Comparison of ENCODE assay signal across 10 cellular contexts in the genomic region with DNA sequence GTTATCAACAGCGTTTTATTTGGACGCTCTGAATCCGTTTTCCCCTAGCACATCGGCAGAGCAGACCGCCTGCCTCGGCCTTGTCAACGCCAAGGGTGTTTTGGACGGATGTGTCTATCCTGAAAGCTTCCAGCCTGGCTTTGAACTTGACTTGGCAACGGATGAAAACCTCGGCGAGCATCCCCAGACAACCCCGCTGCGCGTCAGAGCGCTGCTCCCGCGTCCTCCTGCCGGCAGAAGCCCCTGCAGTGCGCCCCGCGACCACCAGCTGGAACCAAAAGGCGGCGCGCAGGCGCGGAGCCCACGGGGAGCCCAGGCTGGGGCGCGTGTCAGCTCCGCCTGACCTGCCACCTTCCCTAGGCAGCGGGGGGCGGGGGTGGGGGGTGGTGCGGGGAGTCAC. TPM values are rescaled to one million over a fixed set of nuclear protein-coding genes. Genes with fewer than 3 reads are reported as not detected.
A peak's percentile ranks its signal among the peaks of the same experiment; 100 is the strongest.
DNase-seq lines count a peak whose midpoint lies in the region; ATAC-seq and TF ChIP-seq lines count a peak whose summit lies in the region.
"Had no signal": no experiment of that assay in that cellular context is flagged by ENCODE, and none has a peak within 500 bp of the region (broad histone marks: within the 10 kb centered on the region; RNA-seq: fewer than 3 reads in every experiment).

No MANE protein-coding gene starts in this region.

- DNase-seq in breast epithelium (ENCODE audit: low spot score in 2 of 2) (no peak), MCF 10A (ENCODE audit: unreplicated experiment) (no peak), foreskin melanocyte (peak; percentile 14), vagina (ENCODE audit: extremely low spot score in 2 of 2) (no peak), ureter (ENCODE audit: low spot score) (no peak), mesenteric fat pad (ENCODE audit: low spot score) (no peak), NCI-H748 treated with DMSO at 0.1 percent for 48 hours (lab: John Stamatoyannopoulos, UW) (no peak)
- DNase-seq in naive thymus-derived CD4-positive, alpha-beta T cell: no peak

- H3K27ac ChIP-seq in breast epithelium (no peak overlapping the region), vagina (peak overlapping the region; percentile 55)
- no peak overlapping the region for H3K27ac ChIP-seq in naive thymus-derived CD4-positive, alpha-beta T cell (ENCODE audit: low read depth, low read length)
- H3K27ac ChIP-seq: SJSA1 had no signal

- H3K36me3 ChIP-seq in breast epithelium (no peaks in the 10 kb centered on the region), vagina (no peaks in the 10 kb centered on the region)
- no peaks in the 10 kb centered on the region for H3K36me3 ChIP-seq in naive thymus-derived CD4-positive, alpha-beta T cell (ENCODE audit: control insufficient read depth in 2 of 3, insufficient read depth in 3 of 3, low read length in 3 of 3)
- H3K36me3 ChIP-seq: SJSA1 had no signal

- peak; percentile 29 for ATAC-seq in naive thymus-derived CD4-positive, alpha-beta T cell

- no peaks in the 10 kb centered on the region for H3K9me3 ChIP-seq in breast epithelium
- H3K9me3 ChIP-seq in naive thymus-derived CD4-positive, alpha-beta T cell (ENCODE audit: control insufficient read depth in 2 of 3, low read length in 3 of 3): no peaks in the 10 kb centered on the region
- no peaks in the 10 kb centered on the region for H3K9me3 ChIP-seq in vagina
- H3K9me3 ChIP-seq: SJSA1 had no signal

- H3K9me3 Mint-ChIP-seq in MCF 10A (ENCODE audit: unreplicated experiment): no peaks in the 10 kb centered on the region
- H3K9me3 Mint-ChIP-seq in naive thymus-derived CD4-positive, alpha-beta T cell: peaks cover 0 to 2% (median 0%) of the 10 kb centered on the region in 11 donors
- H3K9me3 Mint-ChIP-seq: natural killer cell treated with Interleukin-12 subunit alpha and Interleukin-12 subunit beta and Interleukin-15 and Interleukin-18, amount 100 ng/mL, for 72 hours had no signal

- POLR2A ChIA-PET in MCF 10A (lab: Yijun Ruan, JAX): interaction anchor here (0.5 to 0.7 kb wide), 2 partner anchors 24 to 26 kb away, joined by 3 read pairs; no protein-coding TSS in a partner anchor
- POLR2A ChIA-PET in naive thymus-derived CD4-positive, alpha-beta T cell (lab: Charles Lee): no interaction called here

- H3K27me3 ChIP-seq in breast epithelium (peaks cover 0 to 5% of the 10 kb centered on the region in 2 donors), vagina (no peaks in the 10 kb centered on the region)
- no peaks in the 10 kb centered on the region for H3K27me3 ChIP-seq in naive thymus-derived CD4-positive, alpha-beta T cell (ENCODE audit: control insufficient read depth in 2 of 2, insufficient read depth in 2 of 2, low read length in 2 of 2)
- H3K27me3 ChIP-seq: SJSA1 had no signal

- no peaks in the 10 kb centered on the region for H3K36me3 Mint-ChIP-seq in MCF 10A (ENCODE audit: insufficient read depth, unreplicated experiment)
- H3K36me3 Mint-ChIP-seq in naive thymus-derived CD4-positive, alpha-beta T cell: peaks cover 0 to 4% (median 3%) of the 10 kb centered on the region in 5 donors
- H3K36me3 Mint-ChIP-seq: natural killer cell treated with Interleukin-12 subunit alpha and Interleukin-12 subunit beta and Interleukin-15 and Interleukin-18, amount 100 ng/mL, for 72 hours had no signal

- CTCF ChIA-PET in MCF 10A (lab: Yijun Ruan, JAX): interaction anchor here (0.9 kb wide), 1 partner anchor 26 kb away, joined by 3 read pairs; no protein-coding TSS in a partner anchor
- CTCF ChIA-PET in naive thymus-derived CD4-positive, alpha-beta T cell (lab: Charles Lee): no interaction called here

- intact Hi-C loops in breast epithelium (cut with DNase I; ENCODE audit: low total_unique reads) (no loop called here), MCF 10A (cut with micrococcal nuclease) (no loop called here), vagina (cut with DNase I) (no loop called here)
- intact Hi-C loops in naive thymus-derived CD4-positive, alpha-beta T cell (cut with micrococcal nuclease): no loop called here

- H3K4me1 ChIP-seq in breast epithelium (no peaks in the 10 kb centered on the region), vagina (peaks cover 17% of the 10 kb centered on the region)
- H3K4me1 ChIP-seq in naive thymus-derived CD4-positive, alpha-beta T cell (ENCODE audit: control insufficient read depth in 2 of 2, insufficient read depth in 2 of 2, low read length in 2 of 2): no peaks in the 10 kb centered on the region
- H3K4me1 ChIP-seq: SJSA1 had no signal

- no peak overlapping the region for H3K27ac Mint-ChIP-seq in MCF 10A (ENCODE audit: low read depth, unreplicated experiment)
- no peak overlapping the region for H3K27ac Mint-ChIP-seq in naive thymus-derived CD4-positive, alpha-beta T cell
- H3K27ac Mint-ChIP-seq: natural killer cell treated with Interleukin-12 subunit alpha and Interleukin-12 subunit beta and Interleukin-15 and Interleukin-18, amount 100 ng/mL, for 72 hours had no signal

- no peaks in the 10 kb centered on the region for H3K27me3 Mint-ChIP-seq in MCF 10A (ENCODE audit: insufficient read depth, unreplicated experiment)
- peaks cover 25 to 48% (median 31%) of the 10 kb centered on the region in 5 donors for H3K27me3 Mint-ChIP-seq in naive thymus-derived CD4-positive, alpha-beta T cell

- BruUV-seq in MCF 10A (replicated peaks; lab: Mats Ljungman, UMichigan): no TSS peak

- peak overlapping the region; percentile 18 to 64 (median 41) for H3K4me3 ChIP-seq in breast epithelium
- no peak overlapping the region for H3K4me3 ChIP-seq in naive thymus-derived CD4-positive, alpha-beta T cell (ENCODE audit: low read length)
- peak overlapping the region; percentile 26 to 46 for H3K4me3 ChIP-seq in vagina
- H3K4me3 ChIP-seq: SJSA1 had no signal

- TF ChIP-seq CTCF in breast epithelium (IDR thresholded peaks at IDR 0.05) (no peak), MCF 10A (IDR thresholded peaks at IDR 0.05; ENCODE audit: unreplicated experiment) (no peak), vagina (IDR thresholded peaks at IDR 0.05) (no peak)

- no peaks in the 10 kb centered on the region for H3K4me1 Mint-ChIP-seq in MCF 10A (ENCODE audit: insufficient read depth, unreplicated experiment)
- H3K4me1 Mint-ChIP-seq in naive thymus-derived CD4-positive, alpha-beta T cell: peaks cover 0 to 5% (median 4%) of the 10 kb centered on the region in 7 donors

- TF ChIP-seq POLR2A in breast epithelium (IDR thresholded peaks at IDR 0.05) (no peak), vagina (IDR thresholded peaks at IDR 0.05) (no peak)

- no peak overlapping the region for H3K4me3 Mint-ChIP-seq in MCF 10A (ENCODE audit: unreplicated experiment)
- peak overlapping the region in 6 of 10 donors; percentile 20 to 47 (median 31) for H3K4me3 Mint-ChIP-seq in naive thymus-derived CD4-positive, alpha-beta T cell
- H3K4me3 Mint-ChIP-seq: natural killer cell treated with Interleukin-12 subunit alpha and Interleukin-12 subunit beta and Interleukin-15 and Interleukin-18, amount 100 ng/mL, for 72 hours had no signal

RNA-seq across cellular contexts. Expression of a gene that starts 26.2 kb away (rescaled TPM):
- total RNA-seq in breast epithelium (10 to 100 TPM; 47.2 to 68.5 (median 52.3) TPM), MCF 10A (2022) (53.6 and 74.3 TPM in 2 replicates), vagina (44.4 TPM), ureter (70.4 TPM), mesenteric fat pad (63.4 TPM)
- total RNA-seq in naive thymus-derived CD4-positive, alpha-beta T cell: 10 to 100 TPM; 43.7 to 61.6 (median 48.4) TPM
- polyA plus RNA-seq in naive thymus-derived CD4-positive, alpha-beta T cell: 10 to 100 TPM; 43.7 to 66.1 TPM
